In genomic region chr7:127651556-127652332, GRCh38 we compare ENCODE assay signal across 8 cellular contexts. TPM values are rescaled to one million over a fixed set of nuclear protein-coding genes. Genes with fewer than 3 reads are reported as not detected.
DNase-seq lines count a peak whose midpoint lies in the region; FAIRE-seq and TF ChIP-seq lines count a peak whose summit lies in the region.

Gene SND1, plus strand, starts transcription at chr7:127652194. Its CDS starts 180 bp downstream, at chr7:127652374.

- peaks cover 37% of the 10 kb centered on the region for H3K4me1 Mint-ChIP-seq in HFFc6 (ENCODE audit: low read depth)
- H3K4me1 Mint-ChIP-seq in activated naive CD4-positive, alpha-beta T cell treated with anti-CD3 and anti-CD28 coated beads, Interleukin-2, amount 10 ng/mL, durations not matched to agents 7 days and 5 days, result peaks cover 35% of the 10 kb centered on the region

- H3K27me3 ChIP-seq in neutrophil, result no peaks in the 10 kb centered on the region

- H3K9me3 ChIP-seq in SK-N-MC (ENCODE audit: low read depth, low read length) (no peaks in the 10 kb centered on the region), neutrophil (no peaks in the 10 kb centered on the region)

- H3K4me1 ChIP-seq in neutrophil (ENCODE audit: control insufficient read depth in 1 of 2, insufficient read depth in 1 of 2, low read depth in 1 of 2, low read length in 1 of 2), result peaks cover 40 to 42% of the 10 kb centered on the region in 2 experiments

- DNase-seq in GM04503 (ENCODE audit: low read depth) (peak; percentile 97), HFFc6 (peak; percentile 99), NB4 (ENCODE audit: low read depth) (peak; percentile 100), SK-N-MC (ENCODE audit: low read depth, low spot score) (peak; percentile 89), frontal cortex (ENCODE audit: low spot score in 2 of 2) (peak; percentile 92 to 97), substantia nigra (lab: John Stamatoyannopoulos, UW) (peak; percentile 83 to 99 (median 98))
- peak; percentile 100 for DNase-seq in activated naive CD4-positive, alpha-beta T cell treated with anti-CD3 and anti-CD28 coated beads, Interleukin-2, amount 10 ng/mL, durations not matched to agents 7 days and 5 days

- H3K27ac Mint-ChIP-seq in HFFc6, result peak within 1 kb of the TSS; percentile 98
- peak within 1 kb of the TSS; percentile 99 for H3K27ac Mint-ChIP-seq in activated naive CD4-positive, alpha-beta T cell treated with anti-CD3 and anti-CD28 coated beads, Interleukin-2, amount 10 ng/mL, durations not matched to agents 7 days and 5 days

- H3K36me3 ChIP-seq in SK-N-MC (ENCODE audit: insufficient read depth, low read length), result 0 out of 2 replicates have a peak, but pooled peaks cover 9% of the 10 kb centered on the region
- no peaks in the 10 kb centered on the region for H3K36me3 ChIP-seq in neutrophil

- CTCF ChIA-PET in activated naive CD4-positive, alpha-beta T cell treated with anti-CD3 and anti-CD28 coated beads, Interleukin-2, amount 10 ng/mL, durations not matched to agents 7 days and 5 days (lab: Charles Lee), result no interaction called here

- TF ChIP-seq CTCF in HFFc6 (IDR thresholded peaks at IDR 0.05) (0 out of 2 replicates have a peak, but pooled peaks have one; percentile 4), NB4 (IDR thresholded peaks at IDR 0.05; ENCODE audit: low read depth, low read length) (no peak), neutrophil (IDR thresholded peaks at IDR 0.05) (peak; percentile 65)

- peak; percentile 3 for FAIRE-seq in frontal cortex (lab: Jason Lieb, UNC)

- H3K9ac ChIP-seq in SK-N-MC (ENCODE audit: insufficient read length), result peak within 1 kb of the TSS; percentile 84

- peaks cover 2% of the 10 kb centered on the region; the same call in 1 of the 2 replicates for H3K27me3 Mint-ChIP-seq in HFFc6 (ENCODE audit: insufficient read depth)
- H3K27me3 Mint-ChIP-seq in activated naive CD4-positive, alpha-beta T cell treated with anti-CD3 and anti-CD28 coated beads, Interleukin-2, amount 10 ng/mL, durations not matched to agents 7 days and 5 days, result peaks cover 10% of the 10 kb centered on the region

- H3K36me3 Mint-ChIP-seq in HFFc6 (ENCODE audit: low read depth), result peaks cover 20% of the 10 kb centered on the region
- H3K36me3 Mint-ChIP-seq in activated naive CD4-positive, alpha-beta T cell treated with anti-CD3 and anti-CD28 coated beads, Interleukin-2, amount 10 ng/mL, durations not matched to agents 7 days and 5 days, result peaks cover 18% of the 10 kb centered on the region

- H3K4me3 ChIP-seq in NB4 (ENCODE audit: low read depth, low read length), result peak within 1 kb of the TSS; percentile 92
- peak within 1 kb of the TSS; percentile 96 for H3K4me3 ChIP-seq in SK-N-MC
- H3K4me3 ChIP-seq in neutrophil (ENCODE audit: low read depth in 1 of 2, low read length in 1 of 2), result peak within 1 kb of the TSS; percentile 94 to 97

- H3K27ac ChIP-seq in SK-N-MC, result peak within 1 kb of the TSS; percentile 44
- peak within 1 kb of the TSS; percentile 80 for H3K27ac ChIP-seq in neutrophil
- peak within 1 kb of the TSS; percentile 88 for H3K27ac ChIP-seq in substantia nigra (ENCODE audit: low read depth, low read length, poor library complexity, severe bottlenecking)

- no peaks in the 10 kb centered on the region for H3K9me3 Mint-ChIP-seq in HFFc6
- no peaks in the 10 kb centered on the region for H3K9me3 Mint-ChIP-seq in activated naive CD4-positive, alpha-beta T cell treated with anti-CD3 and anti-CD28 coated beads, Interleukin-2, amount 10 ng/mL, durations not matched to agents 7 days and 5 days

- peak within 1 kb of the TSS; percentile 93 for H3K4me3 Mint-ChIP-seq in HFFc6
- peak within 1 kb of the TSS; percentile 97 for H3K4me3 Mint-ChIP-seq in activated naive CD4-positive, alpha-beta T cell treated with anti-CD3 and anti-CD28 coated beads, Interleukin-2, amount 10 ng/mL, durations not matched to agents 7 days and 5 days

- TF ChIP-seq POLR2A in NB4 (IDR thresholded peaks at IDR 0.05; ENCODE audit: extremely low read depth, insufficient read length), result peak; percentile 88

RNA-seq across cellular contexts. Expression of gene SND1, which starts in this region (rescaled TPM):
- 100 to 1,000 TPM; 217 to 259 (median 247) TPM for total RNA-seq in HFFc6 (2021; fragmentation: NEBNext Ultra II Directional; extraction: Animal tissue kit (Norgen Biotek cat#: 25700))
- 56.3 TPM for total RNA-seq in frontal cortex

Comparison
In these comparisons a context has a peak if more than half of its experiments do, and no peak if none do; other contexts are left out.
1. Peak in every context shown above with its lines: DNase-seq, H3K4me3 ChIP-seq and H3K27ac ChIP-seq.